Comparison of ENCODE assay signal across 1 cellular context in genomic region chr6:42879372-42880239, GRCh38.
TF ChIP-seq lines count a peak whose summit lies in the region.

TSS of gene RPL7L1 (plus strand) at chr6:42879616. CDS start at chr6:42879911, 295 bp downstream.

TF ChIP-seq in HepG2, 621 proteins besides CTCF, POLR2A, EP300 and RAD21 (continued from another document and continues in another):
- TF ChIP-seq, protein P1, sequence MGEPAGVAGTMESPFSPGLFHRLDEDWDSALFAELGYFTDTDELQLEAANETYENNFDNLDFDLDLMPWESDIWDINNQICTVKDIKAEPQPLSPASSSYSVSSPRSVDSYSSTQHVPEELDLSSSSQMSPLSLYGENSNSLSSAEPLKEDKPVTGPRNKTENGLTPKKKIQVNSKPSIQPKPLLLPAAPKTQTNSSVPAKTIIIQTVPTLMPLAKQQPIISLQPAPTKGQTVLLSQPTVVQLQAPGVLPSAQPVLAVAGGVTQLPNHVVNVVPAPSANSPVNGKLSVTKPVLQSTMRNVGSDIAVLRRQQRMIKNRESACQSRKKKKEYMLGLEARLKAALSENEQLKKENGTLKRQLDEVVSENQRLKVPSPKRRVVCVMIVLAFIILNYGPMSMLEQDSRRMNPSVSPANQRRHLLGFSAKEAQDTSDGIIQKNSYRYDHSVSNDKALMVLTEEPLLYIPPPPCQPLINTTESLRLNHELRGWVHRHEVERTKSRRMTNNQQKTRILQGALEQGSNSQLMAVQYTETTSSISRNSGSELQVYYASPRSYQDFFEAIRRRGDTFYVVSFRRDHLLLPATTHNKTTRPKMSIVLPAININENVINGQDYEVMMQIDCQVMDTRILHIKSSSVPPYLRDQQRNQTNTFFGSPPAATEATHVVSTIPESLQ (CRISPR knock-in tag; conservative IDR thresholded peaks at IDR 0.05): peak; percentile 40; the same call in 1 of the 2 replicates
- TF ChIP-seq, protein P2, sequence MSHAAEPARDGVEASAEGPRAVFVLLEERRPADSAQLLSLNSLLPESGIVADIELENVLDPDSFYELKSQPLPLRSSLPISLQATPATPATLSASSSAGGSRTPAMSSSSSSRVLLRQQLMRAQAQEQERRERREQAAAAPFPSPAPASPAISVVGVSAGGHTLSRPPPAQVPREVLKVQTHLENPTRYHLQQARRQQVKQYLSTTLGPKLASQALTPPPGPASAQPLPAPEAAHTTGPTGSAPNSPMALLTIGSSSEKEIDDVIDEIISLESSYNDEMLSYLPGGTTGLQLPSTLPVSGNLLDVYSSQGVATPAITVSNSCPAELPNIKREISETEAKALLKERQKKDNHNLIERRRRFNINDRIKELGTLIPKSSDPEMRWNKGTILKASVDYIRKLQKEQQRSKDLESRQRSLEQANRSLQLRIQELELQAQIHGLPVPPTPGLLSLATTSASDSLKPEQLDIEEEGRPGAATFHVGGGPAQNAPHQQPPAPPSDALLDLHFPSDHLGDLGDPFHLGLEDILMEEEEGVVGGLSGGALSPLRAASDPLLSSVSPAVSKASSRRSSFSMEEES (CRISPR knock-in tag; IDR thresholded peaks at IDR 0.05): no peak; the same call in 1 of the 2 replicates
- TF ChIP-seq SIN3A (IDR thresholded peaks at IDR 0.05; ENCODE audit: borderline replicate concordance, low read depth, low read length): peak; percentile 38; the same call in 1 of the 2 replicates
- no peak; the same call in none of the 2 replicates for TF ChIP-seq ETV6 (CRISPR knock-in tag; conservative IDR thresholded peaks at IDR 0.05)
- 0 out of 2 replicates have a peak, but pooled peaks have one; percentile 12 for TF ChIP-seq REL (CRISPR knock-in tag; conservative IDR thresholded peaks at IDR 0.05)
- TF ChIP-seq, protein P3, sequence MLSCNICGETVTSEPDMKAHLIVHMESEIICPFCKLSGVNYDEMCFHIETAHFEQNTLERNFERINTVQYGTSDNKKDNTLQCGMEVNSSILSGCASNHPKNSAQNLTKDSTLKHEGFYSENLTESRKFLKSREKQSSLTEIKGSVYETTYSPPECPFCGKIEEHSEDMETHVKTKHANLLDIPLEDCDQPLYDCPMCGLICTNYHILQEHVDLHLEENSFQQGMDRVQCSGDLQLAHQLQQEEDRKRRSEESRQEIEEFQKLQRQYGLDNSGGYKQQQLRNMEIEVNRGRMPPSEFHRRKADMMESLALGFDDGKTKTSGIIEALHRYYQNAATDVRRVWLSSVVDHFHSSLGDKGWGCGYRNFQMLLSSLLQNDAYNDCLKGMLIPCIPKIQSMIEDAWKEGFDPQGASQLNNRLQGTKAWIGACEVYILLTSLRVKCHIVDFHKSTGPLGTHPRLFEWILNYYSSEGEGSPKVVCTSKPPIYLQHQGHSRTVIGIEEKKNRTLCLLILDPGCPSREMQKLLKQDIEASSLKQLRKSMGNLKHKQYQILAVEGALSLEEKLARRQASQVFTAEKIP (CRISPR knock-in tag; IDR thresholded peaks at IDR 0.05; ENCODE audit: borderline replicate concordance): no peak
- TF ChIP-seq ZNF558 (CRISPR knock-in tag; IDR thresholded peaks at IDR 0.05; ENCODE audit: borderline replicate concordance): no peak
- TF ChIP-seq PHF20 (CRISPR knock-in tag; IDR thresholded peaks at IDR 0.05): peak; percentile 98
- TF ChIP-seq, protein P4, sequence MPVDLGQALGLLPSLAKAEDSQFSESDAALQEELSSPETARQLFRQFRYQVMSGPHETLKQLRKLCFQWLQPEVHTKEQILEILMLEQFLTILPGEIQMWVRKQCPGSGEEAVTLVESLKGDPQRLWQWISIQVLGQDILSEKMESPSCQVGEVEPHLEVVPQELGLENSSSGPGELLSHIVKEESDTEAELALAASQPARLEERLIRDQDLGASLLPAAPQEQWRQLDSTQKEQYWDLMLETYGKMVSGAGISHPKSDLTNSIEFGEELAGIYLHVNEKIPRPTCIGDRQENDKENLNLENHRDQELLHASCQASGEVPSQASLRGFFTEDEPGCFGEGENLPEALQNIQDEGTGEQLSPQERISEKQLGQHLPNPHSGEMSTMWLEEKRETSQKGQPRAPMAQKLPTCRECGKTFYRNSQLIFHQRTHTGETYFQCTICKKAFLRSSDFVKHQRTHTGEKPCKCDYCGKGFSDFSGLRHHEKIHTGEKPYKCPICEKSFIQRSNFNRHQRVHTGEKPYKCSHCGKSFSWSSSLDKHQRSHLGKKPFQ (CRISPR knock-in tag; IDR thresholded peaks at IDR 0.05; ENCODE audit: insufficient replicate concordance): no peak
- no peak for TF ChIP-seq NONO (IDR thresholded peaks at IDR 0.05)
- TF ChIP-seq NONO (CRISPR knock-in tag; conservative IDR thresholded peaks at IDR 0.05): peak; percentile 77
- TF ChIP-seq ELF4 (CRISPR knock-in tag; IDR thresholded peaks at IDR 0.05; ENCODE audit: borderline replicate concordance): peak; percentile 86; the same call in 1 of the 2 replicates
- no peak for TF ChIP-seq ZNF646 (CRISPR knock-in tag; IDR thresholded peaks at IDR 0.05)
- peak; percentile 63; the same call in 1 of the 2 replicates for TF ChIP-seq FOXP1 (IDR thresholded peaks at IDR 0.05)
- peak; percentile 53; the same call in 1 of the 2 replicates for TF ChIP-seq FOXP1 (CRISPR knock-in tag; IDR thresholded peaks at IDR 0.05)
- TF ChIP-seq KDM5B (CRISPR knock-in tag; IDR thresholded peaks at IDR 0.05; ENCODE audit: borderline replicate concordance): peak; percentile 29
- TF ChIP-seq, protein P5, sequence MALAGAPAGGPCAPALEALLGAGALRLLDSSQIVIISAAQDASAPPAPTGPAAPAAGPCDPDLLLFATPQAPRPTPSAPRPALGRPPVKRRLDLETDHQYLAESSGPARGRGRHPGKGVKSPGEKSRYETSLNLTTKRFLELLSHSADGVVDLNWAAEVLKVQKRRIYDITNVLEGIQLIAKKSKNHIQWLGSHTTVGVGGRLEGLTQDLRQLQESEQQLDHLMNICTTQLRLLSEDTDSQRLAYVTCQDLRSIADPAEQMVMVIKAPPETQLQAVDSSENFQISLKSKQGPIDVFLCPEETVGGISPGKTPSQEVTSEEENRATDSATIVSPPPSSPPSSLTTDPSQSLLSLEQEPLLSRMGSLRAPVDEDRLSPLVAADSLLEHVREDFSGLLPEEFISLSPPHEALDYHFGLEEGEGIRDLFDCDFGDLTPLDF (CRISPR knock-in tag; IDR thresholded peaks at IDR 0.05): peak; percentile 49; the same call in 1 of the 2 replicates
- TF ChIP-seq, protein P6, sequence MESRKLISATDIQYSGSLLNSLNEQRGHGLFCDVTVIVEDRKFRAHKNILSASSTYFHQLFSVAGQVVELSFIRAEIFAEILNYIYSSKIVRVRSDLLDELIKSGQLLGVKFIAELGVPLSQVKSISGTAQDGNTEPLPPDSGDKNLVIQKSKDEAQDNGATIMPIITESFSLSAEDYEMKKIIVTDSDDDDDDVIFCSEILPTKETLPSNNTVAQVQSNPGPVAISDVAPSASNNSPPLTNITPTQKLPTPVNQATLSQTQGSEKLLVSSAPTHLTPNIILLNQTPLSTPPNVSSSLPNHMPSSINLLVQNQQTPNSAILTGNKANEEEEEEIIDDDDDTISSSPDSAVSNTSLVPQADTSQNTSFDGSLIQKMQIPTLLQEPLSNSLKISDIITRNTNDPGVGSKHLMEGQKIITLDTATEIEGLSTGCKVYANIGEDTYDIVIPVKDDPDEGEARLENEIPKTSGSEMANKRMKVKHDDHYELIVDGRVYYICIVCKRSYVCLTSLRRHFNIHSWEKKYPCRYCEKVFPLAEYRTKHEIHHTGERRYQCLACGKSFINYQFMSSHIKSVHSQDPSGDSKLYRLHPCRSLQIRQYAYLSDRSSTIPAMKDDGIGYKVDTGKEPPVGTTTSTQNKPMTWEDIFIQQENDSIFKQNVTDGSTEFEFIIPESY (CRISPR knock-in tag; IDR thresholded peaks at IDR 0.05): no peak; the same call in 1 of the 2 replicates
- no peak for TF ChIP-seq PAF1 (CRISPR knock-in tag; IDR thresholded peaks at IDR 0.05)
- TF ChIP-seq KIAA2018 (CRISPR knock-in tag; IDR thresholded peaks at IDR 0.05; ENCODE audit: borderline replicate concordance): no peak
- peak; percentile 62 for TF ChIP-seq SP4 (CRISPR knock-in tag; IDR thresholded peaks at IDR 0.05)
